In genomic region chr2:89938741-89939140, GRCh38 we compare ENCODE assay signal across 8 cellular contexts.
DNase-seq lines count a peak whose midpoint lies in the region; ATAC-seq, FAIRE-seq and TF ChIP-seq lines count a peak whose summit lies in the region.
"Not testable (repeated sequence)": the region's sequence is repeated elsewhere in the genome, so short reads cannot be mapped to it uniquely, and the experiment has no call there.

No MANE protein-coding gene starts in this region.

- not testable (repeated sequence) for H3K4me3 Mint-ChIP-seq in Caco-2 (ENCODE audit: unreplicated experiment)

- TF ChIP-seq CTCF in Caco-2 (IDR thresholded peaks at IDR 0.05; ENCODE audit: insufficient read depth in 1 of 2, low read depth in 1 of 2, low read length in 1 of 2, severe bottlenecking in 1 of 2, unreplicated experiment in 1 of 2) (peak; percentile 4 to 28), osteoblast (IDR thresholded peaks at IDR 0.05; ENCODE audit: extremely low read depth, low read depth, low read length) (peak; percentile 24)
- not testable (repeated sequence) for TF ChIP-seq CTCF in bronchial epithelial cell (IDR thresholded peaks at IDR 0.05; ENCODE audit: insufficient read depth, low read length, severe bottlenecking)

- not testable (repeated sequence) for H3K4me2 ChIP-seq in osteoblast (ENCODE audit: insufficient read depth, low read length)

- H3K36me3 Mint-ChIP-seq in Caco-2 (ENCODE audit: insufficient read depth, unreplicated experiment) = not testable (repeated sequence)

- not testable (repeated sequence) for H3K79me2 ChIP-seq in osteoblast (ENCODE audit: insufficient read depth, low read length)

- not testable (repeated sequence) for H3K36me3 ChIP-seq in Caco-2 (ENCODE audit: control insufficient read depth, insufficient read depth, low read length); bronchial epithelial cell (ENCODE audit: control insufficient read depth, insufficient read depth, low read length); osteoblast (ENCODE audit: insufficient read depth, low read length)

- not testable (repeated sequence) for H3K4me1 Mint-ChIP-seq in Caco-2 (ENCODE audit: low read depth, unreplicated experiment)

- not testable (repeated sequence) for H3K4me3 ChIP-seq in Caco-2 (ENCODE audit: low read depth, low read length); bronchial epithelial cell (ENCODE audit: low read depth, low read length); osteoblast (ENCODE audit: insufficient read depth, low read length)

- CTCF ChIA-PET in Caco-2 (lab: Charles Lee) = not testable (repeated sequence)

- not testable (repeated sequence) for H3K27ac ChIP-seq in osteoblast (ENCODE audit: low read depth, low read length)

- H3K27me3 ChIP-seq in Caco-2 (replicated peaks; ENCODE audit: control insufficient read depth, insufficient read depth, low read length); bronchial epithelial cell (ENCODE audit: control insufficient read depth, insufficient read depth, low read length); osteoblast (ENCODE audit: insufficient read depth, low read length): not testable (repeated sequence)

- H3K27ac Mint-ChIP-seq in Caco-2 (ENCODE audit: unreplicated experiment) = not testable (repeated sequence)

- DNase-seq in Caco-2 = peak in 1 of 2 experiments; percentile 2
- peak; percentile 1 for DNase-seq in NAMALWA (ENCODE audit: low spot score)
- DNase-seq in bronchial epithelial cell (ENCODE audit: low read depth); osteoblast (ENCODE audit: insufficient read length, low spot score, missing footprints): not testable (repeated sequence)

- not testable (repeated sequence) for H3K9me3 Mint-ChIP-seq in Caco-2 (ENCODE audit: unreplicated experiment)

- POLR2A ChIA-PET in Caco-2 (lab: Charles Lee) = not testable (repeated sequence)

- intact Hi-C loops in Caco-2 (cut with micrococcal nuclease; ENCODE audit: unreplicated experiment) = not testable (repeated sequence)

- peak; percentile 61 for ATAC-seq in GM18519 (IDR thresholded peaks at IDR 0.05; ENCODE audit: low FRiP score, unreplicated experiment)
- ATAC-seq in GM19468 (IDR thresholded peaks at IDR 0.05; ENCODE audit: extremely low read depth, unreplicated experiment) = peak; percentile 89
- peak; percentile 82 for ATAC-seq in HG02678 (IDR thresholded peaks at IDR 0.05; ENCODE audit: unreplicated experiment)
- peak; percentile 94 for ATAC-seq in HG03159 (IDR thresholded peaks at IDR 0.05; ENCODE audit: unreplicated experiment)

- not testable (repeated sequence) for H3K9me3 ChIP-seq in Caco-2; osteoblast (ENCODE audit: low read depth, low read length)

- not testable (repeated sequence) for BruUV-seq in Caco-2 (replicated peaks; lab: Mats Ljungman, UMichigan)

- not testable (repeated sequence) for H3K27me3 Mint-ChIP-seq in Caco-2 (ENCODE audit: insufficient read depth, unreplicated experiment)

- H4K20me1 ChIP-seq in osteoblast (ENCODE audit: insufficient read depth, low read length) = not testable (repeated sequence)

- H2AFZ ChIP-seq in osteoblast (ENCODE audit: low read length) = not testable (repeated sequence)

- FAIRE-seq in bronchial epithelial cell (lab: Jason Lieb, UNC) = peak; percentile 93

- H3K4me1 ChIP-seq in Caco-2; osteoblast (ENCODE audit: insufficient read depth, low read length): not testable (repeated sequence)
